In the genomic region with DNA sequence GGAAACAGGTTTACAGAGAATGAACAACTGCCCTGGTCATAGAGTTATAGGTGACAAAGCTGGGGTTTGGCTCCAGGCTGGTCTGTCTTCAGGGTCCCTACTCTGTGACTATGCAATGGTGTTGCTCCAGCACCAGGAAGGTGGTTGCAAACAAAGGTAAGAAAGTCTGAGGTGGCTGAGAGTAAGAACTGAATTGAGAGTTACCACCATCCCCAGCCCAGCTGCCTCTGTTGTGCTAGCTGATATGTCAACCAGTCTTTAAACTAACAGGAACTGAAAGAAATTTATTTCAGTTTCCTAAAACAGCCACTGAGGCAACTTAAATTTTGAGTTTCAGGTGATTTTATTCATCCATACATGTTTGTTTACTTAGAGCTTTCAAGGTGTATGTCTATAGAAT, we compare ENCODE assay signal across 27 cellular contexts.
"Had no signal": no experiment of that assay in that cellular context is flagged by ENCODE, and none has a peak within 500 bp of the region (broad histone marks: within the 10 kb centered on the region; RNA-seq: fewer than 3 reads in every experiment).

No MANE protein-coding gene starts in this region.

- H3K9ac ChIP-seq: neural progenitor cell, parathyroid adenoma had no signal

- H3K27ac ChIP-seq: left ventricle myocardium inferior, neural progenitor cell, neutrophil, parathyroid adenoma, testis, thyroid gland, upper lobe of left lung had no signal

- H3K27me3 ChIP-seq: neural progenitor cell, neutrophil, stomach, testis, thyroid gland, transverse colon, upper lobe of left lung, vagina had no signal

- H3K79me2 ChIP-seq: parathyroid adenoma had no signal

- ATAC-seq: natural killer cell; right cardiac atrium; sciatic nerve; stimulated activated naive B cell treated with anti-CD40 and anti-IgM and Interleukin-4, amounts not matched to agents 10 μg/mL and 1 μg/mL and 100 μg/mL, for 72 hours; stimulated activated naive CD8-positive, alpha-beta T cell treated with anti-CD3 and anti-CD28 coated beads, Interleukin-15, Interleukin-2, amounts not matched to agents 100 U/mL and 50 U/mL, for 24 hours had no signal

- H3K4me2 ChIP-seq: neural progenitor cell had no signal

- H3K4me1 ChIP-seq: left ventricle myocardium inferior, parathyroid adenoma, testis, upper lobe of left lung, vagina had no signal

- H3K36me3 ChIP-seq: left ventricle myocardium inferior, neural progenitor cell, neutrophil, stomach, thyroid gland, transverse colon, upper lobe of left lung, vagina had no signal

- H3K9me3 ChIP-seq: left ventricle myocardium inferior, neutrophil, stomach, testis, thyroid gland, transverse colon, upper lobe of left lung, vagina had no signal

- DNase-seq: islet precursor cell; left ventricle myocardium inferior; mesendoderm; naive B cell; natural killer cell; nephron progenitor cell; occipital lobe; retina; right cardiac atrium; stimulated activated CD4-positive, alpha-beta T cell treated with anti-CD3 and anti-CD28 coated beads, Interleukin-12 subunit alpha, Interleukin-12 subunit beta, amount 100 ng/mL, for 4 hours; stimulated activated CD4-positive, alpha-beta T cell treated with anti-CD3 and anti-CD28 coated beads, Interleukin-15, amount 100 ng/mL, for 24 hours; stimulated activated CD4-positive, alpha-beta T cell treated with anti-CD3 and anti-CD28 coated beads, Interleukin-2, amount 100 ng/mL, for 24 hours; stimulated activated CD4-positive, alpha-beta T cell treated with anti-CD3 and anti-CD28 coated beads, Interleukin-4, amount 100 ng/mL, for 1 hour; stimulated activated naive B cell treated with anti-CD40 and anti-IgM and Interleukin-4, amounts not matched to agents 10 μg/mL and 1 μg/mL and 100 μg/mL, for 72 hours; stimulated activated naive CD8-positive, alpha-beta T cell treated with anti-CD3 and anti-CD28 coated beads, Interleukin-15, Interleukin-2, amounts not matched to agents 100 U/mL and 50 U/mL, for 24 hours; stomach; testis; thyroid gland; transverse colon; upper lobe of left lung had no signal

- H3K4me3 ChIP-seq: left ventricle myocardium inferior, lung, neural progenitor cell, skin epidermis, stomach, testis, thyroid gland, transverse colon, upper lobe of left lung, vagina had no signal

- H2AFZ ChIP-seq: neural progenitor cell, parathyroid adenoma had no signal
